3 cellular contexts compared by ENCODE assay signal in genomic region chr12:91993287-91994028, GRCh38.
A peak's percentile ranks its signal among the peaks of the same experiment; 100 is the strongest.
TF ChIP-seq lines count a peak whose summit lies in the region.

No MANE protein-coding gene starts in this region.

TF ChIP-seq in SK-N-SH treated with all-trans-retinoic acid at 6 μM for 48 hours, 23 proteins besides CTCF, POLR2A, EP300 and RAD21 (continued from another document):
- no peak for TF ChIP-seq BACH2 (CRISPR knock-in tag; IDR thresholded peaks at IDR 0.05; ENCODE audit: borderline replicate concordance)
- TF ChIP-seq PATZ1 (CRISPR knock-in tag; IDR thresholded peaks at IDR 0.05; ENCODE audit: borderline replicate concordance) = no peak
- TF ChIP-seq ZC3H10 (CRISPR knock-in tag; IDR thresholded peaks at IDR 0.05) = 0 out of 2 replicates have a peak, but pooled peaks have one; percentile 8

TF ChIP-seq in SK-N-SH, 30 proteins besides CTCF, POLR2A, EP300 and RAD21:
- TF ChIP-seq USF1 (IDR thresholded peaks at IDR 0.05; ENCODE audit: borderline replicate concordance, low read depth) = no peak
- no peak for TF ChIP-seq TCF12 (IDR thresholded peaks at IDR 0.05)
- TF ChIP-seq MEF2A (IDR thresholded peaks at IDR 0.05; ENCODE audit: borderline replicate concordance, low read depth) = no peak
- TF ChIP-seq FOSL2 (IDR thresholded peaks at IDR 0.05; ENCODE audit: borderline replicate concordance, low read depth) = no peak
- no peak for TF ChIP-seq ELF1 (IDR thresholded peaks at IDR 0.05)
- no peak for TF ChIP-seq MXI1 (IDR thresholded peaks at IDR 0.05; ENCODE audit: low read depth, low read length)
- no peak for TF ChIP-seq JUND (IDR thresholded peaks at IDR 0.05)
- no peak for TF ChIP-seq TAF1 (IDR thresholded peaks at IDR 0.05; ENCODE audit: borderline replicate concordance, low read depth, low read length)
- no peak for TF ChIP-seq CHD2 (IDR thresholded peaks at IDR 0.05; ENCODE audit: low read length, partially characterized antibody)
- TF ChIP-seq POLR2AphosphoS5 (IDR thresholded peaks at IDR 0.05; ENCODE audit: low read depth, low read length) = no peak
- TF ChIP-seq NFIC (IDR thresholded peaks at IDR 0.05; ENCODE audit: borderline replicate concordance) = no peak

TF ChIP-seq in K562, 482 proteins besides CTCF, POLR2A, EP300 and RAD21 (continued from another document):
- TF ChIP-seq PKNOX1 (IDR thresholded peaks at IDR 0.05) (0 out of 2 replicates have a peak, but pooled peaks have one; percentile 16), ARID1B (IDR thresholded peaks at IDR 0.05) (0 out of 2 replicates have a peak, but pooled peaks have one; percentile 10), CHD2 (IDR thresholded peaks at IDR 0.05; ENCODE audit: low read depth, low read length) (no peak), NR2C1 (IDR thresholded peaks at IDR 0.05) (no peak), NR2C1 (tag; IDR thresholded peaks at IDR 0.05) (no peak), MXD1 (CRISPR knock-in tag; IDR thresholded peaks at IDR 0.05; ENCODE audit: borderline replicate concordance, poor library complexity, severe bottlenecking) (no peak), HDAC6 (IDR thresholded peaks at IDR 0.05; ENCODE audit: low read depth, low read length) (no peak), GABPA (tag; conservative IDR thresholded peaks at IDR 0.05; ENCODE audit: low read depth) (0 out of 2 replicates have a peak, but pooled peaks have one; percentile 19), EWSR1 (IDR thresholded peaks at IDR 0.05; ENCODE audit: borderline replicate concordance, low read depth, partially characterized antibody) (no peak), MTF1 (CRISPR knock-in tag; IDR thresholded peaks at IDR 0.05; ENCODE audit: borderline replicate concordance) (no peak), NR4A1 (CRISPR knock-in tag; IDR thresholded peaks at IDR 0.05) (no peak), NR4A1 (tag; IDR thresholded peaks at IDR 0.05) (no peak), ARID3A (IDR thresholded peaks at IDR 0.05; ENCODE audit: borderline replicate concordance, low read depth, low read length) (no peak), RCOR1 (IDR thresholded peaks at IDR 0.05; ENCODE audit: borderline replicate concordance in 1 of 2, low read depth in 2 of 2, low read length in 2 of 2) (peak in 1 of 2 experiments; percentile 46; a peak in 2 of 4 replicates), ETV1 (tag; conservative IDR thresholded peaks at IDR 0.05; ENCODE audit: low read depth) (peak; percentile 53), SNIP1 (IDR thresholded peaks at IDR 0.05; ENCODE audit: low read depth) (no peak), FOSL1 (tag; conservative IDR thresholded peaks at IDR 0.05) (peak; percentile 35), HNRNPK (IDR thresholded peaks at IDR 0.05; ENCODE audit: low read depth, low read length, poor library complexity, severe bottlenecking) (no peak), MNT (conservative IDR thresholded peaks at IDR 0.05) (no peak), ZNF408 (CRISPR knock-in tag; IDR thresholded peaks at IDR 0.05; ENCODE audit: low read depth) (no peak)
